ENCODE assay signal across 19 cellular contexts in the genomic region with DNA sequence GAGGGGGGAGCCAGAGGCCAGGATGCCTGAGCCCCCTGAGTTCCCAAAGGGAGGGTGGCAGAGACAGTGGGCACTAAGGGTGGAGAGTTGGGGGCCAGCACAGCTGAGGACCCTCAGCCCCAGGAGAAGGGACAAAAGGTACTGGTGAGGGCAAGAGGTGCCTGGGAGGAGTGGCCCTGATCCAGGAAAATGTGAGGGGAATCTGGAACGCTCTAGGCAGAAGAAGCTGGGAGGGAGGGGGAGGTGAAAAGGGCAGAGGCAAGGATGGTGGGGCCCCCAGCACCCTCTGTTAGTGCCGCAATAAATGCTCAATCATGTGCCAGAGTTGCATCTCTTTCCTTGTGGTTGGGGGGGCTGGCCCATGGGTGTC. TPM values are rescaled to one million over a fixed set of nuclear protein-coding genes. Genes with fewer than 3 reads are reported as not detected.
DNase-seq lines count a peak whose midpoint lies in the region; ATAC-seq and TF ChIP-seq lines count a peak whose summit lies in the region.
"Had no signal": no experiment of that assay in that cellular context is flagged by ENCODE, and none has a peak within 500 bp of the region (broad histone marks: within the 10 kb centered on the region; RNA-seq: fewer than 3 reads in every experiment).

No MANE protein-coding gene starts in this region.

- peak overlapping the region; percentile 26 for H3K27ac Mint-ChIP-seq in T-helper 1 cell treated with Interleukin-12 subunit alpha and Interleukin-12 subunit beta and Interleukin-4 antibody, amounts not matched to agents 30 μg/mL and 1 μg/mL, for 36 hours
- H3K27ac Mint-ChIP-seq: activated CD8-positive, alpha-beta memory T cell treated with anti-CD3 and anti-CD28 coated beads, Interleukin-2, amount 10 ng/mL, durations not matched to agents 7 days and 5 days had no signal

- H3K4me3 ChIP-seq in Panc1 (ENCODE audit: low read depth in 2 of 2, low read length in 2 of 2) (no peak overlapping the region), right cardiac atrium (ENCODE audit: low read length) (peak overlapping the region; percentile 25), gastrocnemius medialis (peak overlapping the region; percentile 52 to 62 (median 59)), mucosa of descending colon (no peak overlapping the region)
- H3K4me3 ChIP-seq: pancreas had no signal

- H3K36me3 ChIP-seq in Panc1 (ENCODE audit: control insufficient read depth, insufficient read depth, low read length) (no peaks in the 10 kb centered on the region), gastrocnemius medialis (no peaks in the 10 kb centered on the region), mucosa of descending colon (ENCODE audit: low read depth) (no peaks in the 10 kb centered on the region)
- H3K36me3 ChIP-seq: pancreas had no signal

- intact Hi-C loops in Panc1 (cut with micrococcal nuclease; ENCODE audit: unreplicated experiment) = no loop called here
- intact Hi-C loops in right cardiac atrium (cut with DNase I) = loop anchor here in 1 of 4 donors (10.0 kb wide), 1 partner anchor 59 kb away; no protein-coding TSS in a partner anchor
- intact Hi-C loops in gastrocnemius medialis (cut with DNase I; ENCODE audit: low total_unique reads) = loop anchor here (10.0 kb wide), 1 partner anchor 471 kb away; the partner anchor contains the start of gene CACNB1
- intact Hi-C loops in mucosa of descending colon (cut with DNase I, micrococcal nuclease) = no loop called here

- H3K4me1 ChIP-seq in Panc1 (ENCODE audit: control insufficient read depth, insufficient read depth, low read length) = peaks cover 46% of the 10 kb centered on the region
- no peaks in the 10 kb centered on the region for H3K4me1 ChIP-seq in right cardiac atrium (ENCODE audit: control insufficient read depth, insufficient read depth, low read length)
- peaks cover 66 to 82% of the 10 kb centered on the region in 2 donors for H3K4me1 ChIP-seq in gastrocnemius medialis
- H3K4me1 ChIP-seq in mucosa of descending colon (ENCODE audit: low read depth) = peaks cover 37% of the 10 kb centered on the region

- peaks cover 6% of the 10 kb centered on the region for H3K36me3 Mint-ChIP-seq in T-helper 1 cell treated with Interleukin-12 subunit alpha and Interleukin-12 subunit beta and Interleukin-4 antibody, amounts not matched to agents 30 μg/mL and 1 μg/mL, for 36 hours (ENCODE audit: low read depth)
- H3K36me3 Mint-ChIP-seq: activated CD8-positive, alpha-beta memory T cell treated with anti-CD3 and anti-CD28 coated beads, Interleukin-2, amount 10 ng/mL, durations not matched to agents 7 days and 5 days had no signal

- CTCF ChIA-PET in Panc1 (lab: Charles Lee) = interaction anchor here (0.8 to 2.1 kb wide), 4 partner anchors 14 to 44 kb away, joined by 3 to 11 read pairs (median 4); no protein-coding TSS in a partner anchor

- H3K4me3 Mint-ChIP-seq in T-helper 1 cell treated with Interleukin-12 subunit alpha and Interleukin-12 subunit beta and Interleukin-4 antibody, amounts not matched to agents 30 μg/mL and 1 μg/mL, for 36 hours = no peak overlapping the region
- H3K4me3 Mint-ChIP-seq: activated CD8-positive, alpha-beta memory T cell treated with anti-CD3 and anti-CD28 coated beads, Interleukin-2, amount 10 ng/mL, durations not matched to agents 7 days and 5 days had no signal

- 38% methylated on average over 2 of the region's 2 CpGs for WGBS in right cardiac atrium

- H3K27me3 ChIP-seq in Panc1 (ENCODE audit: control insufficient read depth, insufficient read depth, low read length) (no peaks in the 10 kb centered on the region), right cardiac atrium (ENCODE audit: control insufficient read depth, insufficient read depth) (no peaks in the 10 kb centered on the region), gastrocnemius medialis (no peaks in the 10 kb centered on the region)

- DNase-seq in T-helper 1 cell (no peak), Panc1 (ENCODE audit: low read depth, low spot score) (no peak), right cardiac atrium (no peak), gastrocnemius medialis (no peak), mucosa of descending colon (no peak), NCI-H69 (lab: John Stamatoyannopoulos, UW) (no peak)
- DNase-seq: activated CD8-positive, alpha-beta memory T cell treated with anti-CD3 and anti-CD28 coated beads, Interleukin-2, amount 10 ng/mL, durations not matched to agents 7 days and 5 days; activated naive CD4-positive, alpha-beta T cell; CD8-positive, alpha-beta memory T cell; effector CD8-positive, alpha-beta T cell; NCI-H446 treated with DMSO at 0.1 percent for 48 hours; OCI-M1; stimulated activated CD4-positive, alpha-beta T cell treated with anti-CD3 and anti-CD28 coated beads, Interleukin-12 subunit alpha, Interleukin-12 subunit beta, amount 100 ng/mL, for 4 hours had no signal

- no peak for ATAC-seq in Panc1
- peak in 1 of 2 donors; percentile 1 for ATAC-seq in right cardiac atrium
- peak; percentile 2 to 9 for ATAC-seq in gastrocnemius medialis
- ATAC-seq in mucosa of descending colon = no peak
- no peak for ATAC-seq in GM19463 (IDR thresholded peaks at IDR 0.05; ENCODE audit: unreplicated experiment)
- ATAC-seq: activated CD8-positive, alpha-beta memory T cell treated with anti-CD3 and anti-CD28 coated beads, Interleukin-2, amount 10 ng/mL, durations not matched to agents 7 days and 5 days had no signal

- in situ Hi-C loops in Panc1 (cut with HindIII; ENCODE audit: low pct_unique_long_range_greater_than_20kb, low sequenced_read_pairs) = no loop called here
- in situ Hi-C loops in gastrocnemius medialis (cut with MboI; ENCODE audit: low sequenced_read_pairs in 4 of 4) = no loop called here

- BruUV-seq in Panc1 (replicated peaks; lab: Mats Ljungman, UMichigan) = no TSS peak

- no peak for TF ChIP-seq POLR2A in gastrocnemius medialis (IDR thresholded peaks at IDR 0.05)

- peaks cover 37% of the 10 kb centered on the region for H3K27me3 Mint-ChIP-seq in T-helper 1 cell treated with Interleukin-12 subunit alpha and Interleukin-12 subunit beta and Interleukin-4 antibody, amounts not matched to agents 30 μg/mL and 1 μg/mL, for 36 hours (ENCODE audit: low read depth)

- no peaks in the 10 kb centered on the region for H3K9me3 Mint-ChIP-seq in T-helper 1 cell treated with Interleukin-12 subunit alpha and Interleukin-12 subunit beta and Interleukin-4 antibody, amounts not matched to agents 30 μg/mL and 1 μg/mL, for 36 hours
- H3K9me3 Mint-ChIP-seq: brain; CD8-positive, alpha-beta memory T cell had no signal

- peaks cover 4% of the 10 kb centered on the region for H3K4me1 Mint-ChIP-seq in T-helper 1 cell treated with Interleukin-12 subunit alpha and Interleukin-12 subunit beta and Interleukin-4 antibody, amounts not matched to agents 30 μg/mL and 1 μg/mL, for 36 hours (ENCODE audit: low read depth)

- POLR2A ChIA-PET in Panc1 (lab: Charles Lee) = interaction anchor here (0.6 kb wide), 1 partner anchor 35 kb away, joined by 6 read pairs; no protein-coding TSS in a partner anchor

- H3K27ac ChIP-seq in Panc1 (ENCODE audit: low read length) (peak overlapping the region; percentile 59; the same call in 1 of the 2 replicates), right cardiac atrium (ENCODE audit: low read length) (peak overlapping the region; percentile 73), gastrocnemius medialis (peak overlapping the region; percentile 96 to 99 (median 98))
- H3K27ac ChIP-seq: pancreas, VCaP had no signal

- H3K9me3 ChIP-seq in Panc1 (ENCODE audit: control insufficient read depth, insufficient read depth, low read depth, low read length) (no peaks in the 10 kb centered on the region), right cardiac atrium (ENCODE audit: control insufficient read depth, low read length) (no peaks in the 10 kb centered on the region), gastrocnemius medialis (no peaks in the 10 kb centered on the region), mucosa of descending colon (no peaks in the 10 kb centered on the region)
- H3K9me3 ChIP-seq: pancreas had no signal

- TF ChIP-seq CTCF in Panc1 (IDR thresholded peaks at IDR 0.05) = no peak
- no peak for TF ChIP-seq CTCF in gastrocnemius medialis (IDR thresholded peaks at IDR 0.05 in 4 of 5, conservative IDR thresholded peaks at IDR 0.05 in 1 of 5)
- TF ChIP-seq CTCF in mucosa of descending colon (IDR thresholded peaks at IDR 0.05) = no peak

RNA-seq across cellular contexts. Expression of gene TCAP, which starts 1.1 kb away (rescaled TPM):
- 1.6 TPM for total RNA-seq in Panc1 (2021; ENCODE audit: unreplicated experiment)
- polyA plus RNA-seq in Panc1 (2012; ENCODE audit: insufficient read length) = 3.1 TPM
- total RNA-seq in right cardiac atrium = 1,000 to 10,000 TPM; 2,357 to 4,356 (median 2,957) TPM
- polyA plus RNA-seq in right cardiac atrium = 4,928 TPM
- 1,000 to 10,000 TPM; 1,768 to 3,088 (median 2,493) TPM for total RNA-seq in gastrocnemius medialis
- 1 to 10 TPM in 2 of 3 donors, under 1 TPM in 1; 0.96 to 3.4 (median 1.5) TPM for total RNA-seq in mucosa of descending colon
- polyA plus RNA-seq: CD8-positive, alpha-beta memory T cell had no signal

RNA-seq across cellular contexts. Expression of gene PNMT, which starts 2.0 kb away (rescaled TPM):
- total RNA-seq in Panc1 (2021; ENCODE audit: unreplicated experiment) (2.4 TPM), right cardiac atrium (10 to 100 TPM; 18.1 to 39.6 (median 21.3) TPM), gastrocnemius medialis (10 to 100 TPM in 1 of 4 donors, 1 to 10 TPM in 3; 2.0 to 11.8 (median 7.1) TPM), mucosa of descending colon (1 to 10 TPM in 2 of 3 donors, under 1 TPM in 1; 0.23 to 2.0 (median 1.5) TPM)
- polyA plus RNA-seq in Panc1 (2012; ENCODE audit: insufficient read length) = 4.6 TPM
- polyA plus RNA-seq in right cardiac atrium = 32.7 TPM
- total RNA-seq: A172; activated CD8-positive, alpha-beta memory T cell treated with anti-CD3 and anti-CD28 coated beads, Interleukin-2, amount 10 ng/mL, durations not matched to agents 7 days and 5 days; CD8-positive, alpha-beta memory T cell had no signal

RNA-seq across cellular contexts. Expression of gene PGAP3, which starts 21.6 kb away (rescaled TPM):
- total RNA-seq in Panc1 (2021; ENCODE audit: unreplicated experiment) = 21.8 TPM
- 23.8 TPM for polyA plus RNA-seq in Panc1 (2012; ENCODE audit: insufficient read length)
- total RNA-seq in right cardiac atrium = 10 to 100 TPM; 12.9 to 24.0 (median 15.2) TPM
- polyA plus RNA-seq in right cardiac atrium = 13.6 TPM
- 1 to 10 TPM; 4.3 to 9.5 (median 6.1) TPM for total RNA-seq in gastrocnemius medialis
- 10 to 100 TPM; 27.7 to 74.6 (median 47.9) TPM for total RNA-seq in mucosa of descending colon

RNA-seq across cellular contexts. Expression of gene STARD3, which starts 29.3 kb away (rescaled TPM):
- 44.8 TPM for total RNA-seq in Panc1 (2021; ENCODE audit: unreplicated experiment)
- 61.7 TPM for polyA plus RNA-seq in Panc1 (2012; ENCODE audit: insufficient read length)
- 10 to 100 TPM; 19.2 to 26.2 (median 22.9) TPM for total RNA-seq in right cardiac atrium
- polyA plus RNA-seq in right cardiac atrium = 22.7 TPM
- total RNA-seq in gastrocnemius medialis = 10 to 100 TPM; 31.0 to 41.7 (median 41.0) TPM
- total RNA-seq in mucosa of descending colon = 10 to 100 TPM; 36.1 to 58.8 (median 57.6) TPM

RNA-seq across cellular contexts. Expression of gene ERBB2, which starts 33.6 kb away (rescaled TPM):
- total RNA-seq in Panc1 (2021; ENCODE audit: unreplicated experiment) = 68.6 TPM
- polyA plus RNA-seq in Panc1 (2012; ENCODE audit: insufficient read length) = 60.1 TPM
- total RNA-seq in right cardiac atrium = 100 to 1,000 TPM in 3 of 4 donors, 10 to 100 TPM in 1; 99.2 to 178 (median 114) TPM
- polyA plus RNA-seq in right cardiac atrium = 56.4 TPM
- 10 to 100 TPM in 3 of 4 donors, 1 to 10 TPM in 1; 6.0 to 26.4 (median 15.3) TPM for total RNA-seq in gastrocnemius medialis
- 100 to 1,000 TPM; 104 to 284 (median 161) TPM for total RNA-seq in mucosa of descending colon

Comparison
In these comparisons a context has a peak if more than half of its experiments do, and no peak if none do; other contexts are left out.
1. ATAC-seq: peak in gastrocnemius medialis (2 of 2); none in Panc1 (single experiment), mucosa of descending colon (single experiment) and GM19463 (single experiment).
2. H3K4me3 ChIP-seq: peak in right cardiac atrium (single experiment) and gastrocnemius medialis (4 of 4); none in Panc1 (0 of 2) and mucosa of descending colon (single experiment).
3. RNA of gene TCAP, which starts 1.1 kb away (total RNA-seq): 2,357 to 4,356 TPM in right cardiac atrium and 1,768 to 3,088 TPM in gastrocnemius medialis; 1.6 TPM in Panc1 (single experiment) and 0.96 to 3.4 TPM in mucosa of descending colon; every median in the first group is over 100 times any median in the second.
4. Peak in every context shown above with its lines, with median percentiles within 50 percentile points of each other: H3K27ac ChIP-seq.